8 cellular contexts compared by ENCODE assay signal in genomic region chr17:67365762-67366192, GRCh38. TPM values are rescaled to one million over a fixed set of nuclear protein-coding genes. Genes with fewer than 3 reads are reported as not detected.
DNase-seq lines count a peak whose midpoint lies in the region; ATAC-seq and TF ChIP-seq lines count a peak whose summit lies in the region.

No MANE protein-coding gene starts in this region.

- H3K27me3 ChIP-seq in RWPE2 (ENCODE audit: insufficient read depth, poor library complexity, severe bottlenecking) = no peaks in the 10 kb centered on the region
- no peaks in the 10 kb centered on the region for H3K27me3 ChIP-seq in effector memory CD4-positive, alpha-beta T cell (replicated peaks; ENCODE audit: control insufficient read depth, insufficient read depth, low read length, poor library complexity, severe bottlenecking)
- no peaks in the 10 kb centered on the region for H3K27me3 ChIP-seq in muscle layer of colon (ENCODE audit: control insufficient read depth in 1 of 2, insufficient read depth in 2 of 2, low read length in 2 of 2)

- POLR2A ChIA-PET in GM10248 (lab: Yijun Ruan, JAX) = no interaction called here

- H3K9me3 ChIP-seq in RWPE2 (ENCODE audit: severe bottlenecking) (no peaks in the 10 kb centered on the region), muscle layer of colon (ENCODE audit: low read length) (no peaks in the 10 kb centered on the region)
- no peaks in the 10 kb centered on the region for H3K9me3 ChIP-seq in effector memory CD4-positive, alpha-beta T cell (ENCODE audit: control insufficient read depth, low read length)

- TF ChIP-seq CTCF in RWPE2 (IDR thresholded peaks at IDR 0.05; ENCODE audit: poor library complexity, severe bottlenecking) (no peak), GM10248 (IDR thresholded peaks at IDR 0.05; ENCODE audit: control extremely low read depth, extremely low read depth, low read depth, missing control alignments) (no peak)

- H3K27ac ChIP-seq in RWPE2 (ENCODE audit: poor library complexity, severe bottlenecking) (peak overlapping the region; percentile 71), muscle layer of colon (ENCODE audit: low read depth, low read length) (peak overlapping the region; percentile 96)
- peak overlapping the region; percentile 91 for H3K27ac ChIP-seq in effector memory CD4-positive, alpha-beta T cell (ENCODE audit: insufficient read depth, low read length, poor library complexity, severe bottlenecking)

- H3K36me3 ChIP-seq in RWPE2 (ENCODE audit: low read depth) = peaks cover 37% of the 10 kb centered on the region
- H3K36me3 ChIP-seq in effector memory CD4-positive, alpha-beta T cell (ENCODE audit: control insufficient read depth, insufficient read depth, low read length) = peaks cover 4% of the 10 kb centered on the region
- H3K36me3 ChIP-seq in muscle layer of colon (ENCODE audit: insufficient read depth, low read length) = peaks cover 7% of the 10 kb centered on the region

- CTCF ChIA-PET in GM10248 (lab: Yijun Ruan, JAX) = interaction anchor here (1.0 to 2.1 kb wide), 4 partner anchors 9 to 321 kb away, joined by 3 to 17 read pairs (median 6); no protein-coding TSS in a partner anchor

- ATAC-seq in HG02588 (IDR thresholded peaks at IDR 0.05; ENCODE audit: unreplicated experiment) = peak; percentile 12
- ATAC-seq in RWPE2 (ENCODE audit: low read depth) = peak; percentile 40
- ATAC-seq in GM21529 (IDR thresholded peaks at IDR 0.05; ENCODE audit: unreplicated experiment) = no peak

- H3K4me1 ChIP-seq in RWPE2 (ENCODE audit: insufficient read depth, poor library complexity, severe bottlenecking) (peaks cover 29% of the 10 kb centered on the region), muscle layer of colon (ENCODE audit: insufficient read depth, low read length) (peaks cover 17% of the 10 kb centered on the region)
- H3K4me1 ChIP-seq in effector memory CD4-positive, alpha-beta T cell (ENCODE audit: control insufficient read depth, insufficient read depth, low read length, poor library complexity, severe bottlenecking) = peaks cover 20% of the 10 kb centered on the region

- peak overlapping the region; percentile 96 for H3K9ac ChIP-seq in muscle layer of colon (ENCODE audit: low read length)

- DNase-seq in GF-D8 (lab: John Stamatoyannopoulos, UW) (peak; percentile 23), RWPE2 (ENCODE audit: low spot score) (no peak), ureter (ENCODE audit: low spot score) (no peak), GM10248 (ENCODE audit: extremely low spot score) (no peak)
- no peak for DNase-seq in effector memory CD4-positive, alpha-beta T cell

- H3K4me3 ChIP-seq in RWPE2 (ENCODE audit: severe bottlenecking) = peak overlapping the region; percentile 76
- H3K4me3 ChIP-seq in effector memory CD4-positive, alpha-beta T cell (ENCODE audit: insufficient read depth, low read depth, low read length, poor library complexity, severe bottlenecking) = peak overlapping the region; percentile 62
- H3K4me3 ChIP-seq in muscle layer of colon (ENCODE audit: low read depth in 1 of 2, low read length in 2 of 2) = peak overlapping the region; percentile 87 to 99

RNA-seq across cellular contexts. Expression of gene PSMD12, which starts 0.6 kb away (rescaled TPM):
- 57.8 TPM for total RNA-seq in ureter

RNA-seq across cellular contexts. Expression of gene PITPNC1, which starts 11.3 kb away (rescaled TPM):
- total RNA-seq in ureter = 32.1 TPM
